In the genomic region with DNA sequence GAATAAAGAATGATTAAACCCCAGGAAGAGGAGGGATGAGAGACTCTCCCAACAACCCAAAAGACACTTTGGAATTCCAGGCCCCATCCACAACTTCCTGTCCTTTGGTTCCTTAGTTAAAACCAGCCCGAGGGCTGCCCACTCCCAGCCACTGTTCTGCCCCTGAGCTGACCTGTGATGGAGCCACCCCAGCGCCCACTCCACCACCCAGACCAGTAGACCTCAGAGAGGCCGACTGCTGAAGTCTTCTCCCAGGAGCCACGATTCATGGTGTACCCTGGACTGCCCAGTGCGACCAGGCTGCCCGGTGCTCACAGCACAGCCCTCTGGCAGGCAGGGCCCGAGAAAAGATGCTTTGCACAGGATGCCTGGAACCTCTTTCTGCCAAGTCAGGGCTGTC, we compare ENCODE assay signal across 29 cellular contexts. TPM values are rescaled to one million over a fixed set of nuclear protein-coding genes. Genes with fewer than 3 reads are reported as not detected.
"Had no signal": no experiment of that assay in that cellular context is flagged by ENCODE, and none has a peak within 500 bp of the region (broad histone marks: within the 10 kb centered on the region; RNA-seq: fewer than 3 reads in every experiment).

No MANE protein-coding gene starts in this region.

- ATAC-seq: activated T-helper 17 cell treated with anti-CD3 and anti-CD28 coated beads, Interleukin-2, amount 50 U/mL, for 72 hours; Panc1; Right ventricle myocardium inferior; T-cell had no signal

- DNase-seq: activated B cell treated with CpG ODN at 0.5 μM for 24 hours; activated CD4-positive, alpha-beta T cell treated with anti-CD3 and anti-CD28 coated beads for 1 hour; activated CD4-positive, alpha-beta T cell treated with anti-CD3 and anti-CD28 coated beads, Interleukin-2, amount 10 ng/mL, durations not matched to agents 24 days and 14 days; activated CD4-positive, alpha-beta T cell treated with anti-CD3 and anti-CD28 coated beads, Interleukin-2, amount 50 U/mL, for 48 hours; activated gamma-delta T cell; activated naive CD4-positive, alpha-beta T cell treated with anti-CD3 and anti-CD28 coated beads for 36 hours; activated T-cell treated with anti-CD3 and anti-CD28 coated beads for 4 hours; activated T-cell treated with anti-CD3 and anti-CD28 coated beads, Interleukin-2, amount 50 U/mL, for 48 hours; amygdala; IMR-90; KG1; NCI-H1092; NCI-H1417; NCI-H1930; NCI-H2107; NCI-H345; NCI-H510A; NCI-H526 treated with DMSO at 0.1 percent for 48 hours; NCI-H82; OCI-M1; T-cell; T-helper 2 cell; T1000 had no signal

- H3K4me3 ChIP-seq: SK-N-MC had no signal

- H3K27ac ChIP-seq: SK-N-MC had no signal

RNA-seq across cellular contexts. Expression of gene VSTM4, which starts 6.7 kb away (rescaled TPM):
- total RNA-seq: activated B cell treated with CpG ODN at 0.5 μM for 24 hours; activated naive CD4-positive, alpha-beta T cell treated with anti-CD3 and anti-CD28 coated beads for 36 hours; M059J had no signal

RNA-seq across cellular contexts. Expression of gene FAM170B, which starts 25.2 kb away (rescaled TPM):
- total RNA-seq: activated B cell treated with CpG ODN at 0.5 μM for 24 hours; activated CD4-positive, alpha-beta T cell treated with anti-CD3 and anti-CD28 coated beads, Interleukin-2, amount 10 ng/mL, durations not matched to agents 24 days and 14 days; activated naive CD4-positive, alpha-beta T cell treated with anti-CD3 and anti-CD28 coated beads for 36 hours; activated T-helper 17 cell treated with anti-CD3 and anti-CD28 coated beads, Interleukin-2, amount 50 U/mL, for 72 hours; IMR-90; LHCN-M2; M059J; Right ventricle myocardium inferior had no signal
- polyA plus RNA-seq: IMR-90 had no signal
